In genomic region chr20:48620486-48621255, GRCh38 we compare ENCODE assay signal across 8 cellular contexts.
DNase-seq lines count a peak whose midpoint lies in the region; ATAC-seq and TF ChIP-seq lines count a peak whose summit lies in the region.

No MANE protein-coding gene starts in this region.

- H3K4me3 ChIP-seq in CD8-positive, alpha-beta memory T cell (ENCODE audit: low read length): no peak overlapping the region
- H3K4me3 ChIP-seq in HFF-Myc (replicated peaks; ENCODE audit: low read depth, low read length): 0 out of 2 replicates have a peak overlapping the region, but pooled peaks have one; percentile 4
- peak overlapping the region in 3 of 8 donors; percentile 1 to 23 (median 7) for H3K4me3 ChIP-seq in spleen

- H3K27me3 Mint-ChIP-seq in CD8-positive, alpha-beta memory T cell: peaks cover 0 to 2% of the 10 kb centered on the region in 2 donors

- 11 to 17% (median 12%) methylated on average over 24 of the region's 24 CpGs for WGBS in spleen, 5 donors

- no peak for TF ChIP-seq POLR2A in spleen (IDR thresholded peaks at IDR 0.05)

- no peaks in the 10 kb centered on the region for H3K27me3 ChIP-seq in CD8-positive, alpha-beta memory T cell (ENCODE audit: insufficient read depth, low read length, poor library complexity, severe bottlenecking)
- no peaks in the 10 kb centered on the region for H3K27me3 ChIP-seq in spleen (replicated peaks in 1 of 7)

- H3K36me3 Mint-ChIP-seq in CD8-positive, alpha-beta memory T cell: peaks cover 0 to 22% (median 4%) of the 10 kb centered on the region in 3 donors

- CTCF ChIA-PET in CD8-positive, alpha-beta memory T cell (lab: Charles Lee): interaction anchor here (0.6 to 3.2 kb wide), 22 partner anchors 9 to 1415 kb away, joined by 3 to 30 read pairs (median 4); no protein-coding TSS in a partner anchor

- POLR2A ChIA-PET in CD8-positive, alpha-beta memory T cell (lab: Charles Lee): no interaction called here

- peaks cover 0 to 1% (median 0%) of the 10 kb centered on the region in 5 donors for H3K9me3 Mint-ChIP-seq in CD8-positive, alpha-beta memory T cell

- intact Hi-C loops in spleen (cut with DNase I; ENCODE audit: low total_unique reads): loop anchor here (5.0 kb wide), 3 partner anchors 833 to 958 kb away; partner anchors contain the start of gene SULF2

- no peaks in the 10 kb centered on the region for H3K9me3 ChIP-seq in CD8-positive, alpha-beta memory T cell (ENCODE audit: low read length)
- no peaks in the 10 kb centered on the region for H3K9me3 ChIP-seq in spleen

- H3K27ac Mint-ChIP-seq in CD8-positive, alpha-beta memory T cell: peak overlapping the region in 5 of 8 donors; percentile 43 to 78 (median 49)

- DNase-seq in CD8-positive, alpha-beta memory T cell: peak; percentile 50 to 74 (median 63)
- DNase-seq in HFF-Myc (ENCODE audit: extremely low read depth, low read depth): no peak
- DNase-seq in NCI-H2227 (lab: John Stamatoyannopoulos, UW; ENCODE audit: unreplicated experiment): peak; percentile 87
- DNase-seq in activated CD4-positive, CD25-positive, alpha-beta regulatory T cell (lab: John Stamatoyannopoulos, UW): peak; percentile 40 to 75 (median 48)
- peak in 57 of 61 donors; percentile 15 to 83 (median 55) for DNase-seq in caudate nucleus (lab: John Stamatoyannopoulos, UW)
- peak; percentile 87 for DNase-seq in inferior parietal cortex (ENCODE audit: extremely low spot score)
- peak; percentile 91 for DNase-seq in spleen

- TF ChIP-seq CTCF in HFF-Myc (IDR thresholded peaks at IDR 0.05; ENCODE audit: low read depth, low read length, missing control alignments) (peak; percentile 96), spleen (IDR thresholded peaks at IDR 0.05 in 8 of 11, conservative IDR thresholded peaks at IDR 0.05 in 3 of 11) (peak; percentile 52 to 92 (median 81))

- no peak for ATAC-seq in HG02884 (IDR thresholded peaks at IDR 0.05; ENCODE audit: unreplicated experiment)

- H3K27ac ChIP-seq in CD8-positive, alpha-beta memory T cell (ENCODE audit: low read depth, low read length): no peak overlapping the region
- H3K27ac ChIP-seq in caudate nucleus (ENCODE audit: low read depth, low read length): no peak overlapping the region
- H3K27ac ChIP-seq in spleen: peak overlapping the region in 1 of 8 donors; percentile 9

- H3K36me3 ChIP-seq in CD8-positive, alpha-beta memory T cell (ENCODE audit: insufficient read depth, low read length): no peaks in the 10 kb centered on the region
- peaks cover 0 to 43% (median 23%) of the 10 kb centered on the region in 6 donors for H3K36me3 ChIP-seq in spleen

- H3K4me1 Mint-ChIP-seq in CD8-positive, alpha-beta memory T cell: peaks cover 14 to 18% (median 18%) of the 10 kb centered on the region in 3 donors

- peak overlapping the region; percentile 1 to 69 (median 60) for H3K4me3 Mint-ChIP-seq in CD8-positive, alpha-beta memory T cell

- peaks cover 10% of the 10 kb centered on the region for H3K4me1 ChIP-seq in CD8-positive, alpha-beta memory T cell (ENCODE audit: insufficient read depth, low read length)
- H3K4me1 ChIP-seq in spleen: peaks cover 7 to 28% (median 19%) of the 10 kb centered on the region in 6 donors
